Comparison of ENCODE assay signal across 1 cellular context in the genomic region with DNA sequence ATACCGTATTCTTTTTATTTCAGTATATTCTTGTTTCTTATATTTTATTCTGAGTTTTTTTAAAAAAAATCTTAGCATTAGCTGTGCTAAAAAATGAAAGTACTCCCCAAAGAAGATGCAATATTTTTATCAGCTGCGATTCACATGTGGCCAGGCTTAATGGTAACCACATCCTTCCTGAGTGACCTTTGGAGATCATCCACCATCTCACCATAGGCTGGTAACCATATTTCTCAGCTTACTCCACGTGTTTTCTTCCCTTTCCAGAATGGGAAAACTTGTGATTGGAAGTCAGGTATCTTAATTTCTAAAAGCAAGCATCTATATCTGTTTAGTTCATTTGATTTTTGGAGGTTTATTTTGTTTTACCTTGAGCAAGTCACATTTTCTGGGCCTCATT.
TF ChIP-seq lines count a peak whose summit lies in the region.

No MANE protein-coding gene starts in this region.

TF ChIP-seq in endothelial cell of umbilical vein, 7 proteins besides CTCF, POLR2A, EP300 and RAD21:
- TF ChIP-seq GATA2 (IDR thresholded peaks at IDR 0.05; ENCODE audit: insufficient read depth, insufficient read length, low read depth, low read length), result peak; percentile 17
- TF ChIP-seq, protein P1, sequence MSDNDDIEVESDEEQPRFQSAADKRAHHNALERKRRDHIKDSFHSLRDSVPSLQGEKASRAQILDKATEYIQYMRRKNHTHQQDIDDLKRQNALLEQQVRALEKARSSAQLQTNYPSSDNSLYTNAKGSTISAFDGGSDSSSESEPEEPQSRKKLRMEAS (IDR thresholded peaks at IDR 0.05; ENCODE audit: insufficient read depth, insufficient read length), result no peak
